ENCODE assay signal across 11 cellular contexts in genomic region chr7:50166997-50167961, GRCh38.
DNase-seq lines count a peak whose midpoint lies in the region; ATAC-seq and TF ChIP-seq lines count a peak whose summit lies in the region.
"Had no signal": no experiment of that assay in that cellular context is flagged by ENCODE, and none has a peak within 500 bp of the region (broad histone marks: within the 10 kb centered on the region; RNA-seq: fewer than 3 reads in every experiment).

No MANE protein-coding gene starts in this region.

- H2AFZ ChIP-seq in OCI-LY3 (ENCODE audit: low read depth, low read length) = peak overlapping the region; percentile 95

- H3K4me2 ChIP-seq in OCI-LY3 (ENCODE audit: low read length) = peak overlapping the region; percentile 48

- no peaks in the 10 kb centered on the region for H3K79me2 ChIP-seq in OCI-LY3 (ENCODE audit: low read length)

- no peaks in the 10 kb centered on the region for H3K27me3 Mint-ChIP-seq in naive B cell

- H3K9me3 ChIP-seq in OCI-LY3 (ENCODE audit: insufficient read depth, low read length) = no peaks in the 10 kb centered on the region
- H3K9me3 ChIP-seq: adrenal gland had no signal

- H3K27ac Mint-ChIP-seq in naive B cell = peak overlapping the region; percentile 67 to 91 (median 78)
- H3K27ac Mint-ChIP-seq: nephron had no signal

- H3K9me3 Mint-ChIP-seq in naive B cell = no peaks in the 10 kb centered on the region
- H3K9me3 Mint-ChIP-seq: nephron had no signal

- no peak for DNase-seq in naive B cell
- no peak for DNase-seq in left lobe of liver (ENCODE audit: low spot score)
- DNase-seq in GM13977 (ENCODE audit: low spot score) = no peak
- no peak for DNase-seq in stimulated activated CD4-positive, alpha-beta T cell treated with anti-CD3 and anti-CD28 coated beads, Interleukin-4, amount 100 ng/mL, for 1 hour
- DNase-seq: adrenal gland; stimulated activated CD4-positive, alpha-beta T cell treated with anti-CD3 and anti-CD28 coated beads, Interleukin-15, amount 100 ng/mL, for 24 hours had no signal

- H3K4me3 ChIP-seq in OCI-LY3 (ENCODE audit: low read length) = peak overlapping the region; percentile 11; the same call in 1 of the 2 replicates
- H3K4me3 ChIP-seq: adrenal gland had no signal

- ATAC-seq in GM18858 (IDR thresholded peaks at IDR 0.05; ENCODE audit: unreplicated experiment) = peak; percentile 38
- peak; percentile 46 for ATAC-seq in GM21825 (IDR thresholded peaks at IDR 0.05; ENCODE audit: unreplicated experiment)
- peak; percentile 73 to 83 for ATAC-seq in naive B cell (ENCODE audit: low read depth in 2 of 2)
- no peak for ATAC-seq in HG02981 (IDR thresholded peaks at IDR 0.05; ENCODE audit: unreplicated experiment)
- ATAC-seq in left lobe of liver = no peak

- no peaks in the 10 kb centered on the region for H3K36me3 ChIP-seq in OCI-LY3 (replicated peaks; ENCODE audit: low read depth, low read length)
- H3K36me3 ChIP-seq: adrenal gland had no signal

- H3K4me3 Mint-ChIP-seq in naive B cell = peak overlapping the region in 7 of 8 donors; percentile 18 to 81 (median 48)
- H3K4me3 Mint-ChIP-seq: nephron had no signal

- no peaks in the 10 kb centered on the region for H3K36me3 Mint-ChIP-seq in naive B cell

- H3K4me1 ChIP-seq in OCI-LY3 (ENCODE audit: low read length) = peaks cover 32% of the 10 kb centered on the region
- H3K4me1 ChIP-seq: adrenal gland had no signal

- TF ChIP-seq CTCF in OCI-LY3 (IDR thresholded peaks at IDR 0.05; ENCODE audit: low read depth, low read length) = no peak
- no peak for TF ChIP-seq CTCF in GM13977 (IDR thresholded peaks at IDR 0.05; ENCODE audit: extremely low read depth, insufficient read depth, missing control alignments)

- in situ Hi-C loops in GM13977 (cut with MboI; ENCODE audit: low pct_unique_long_range_greater_than_20kb, low sequenced_read_pairs, unreplicated experiment) = no loop called here

- H3K9ac ChIP-seq in OCI-LY3 (ENCODE audit: low read length) = peak overlapping the region; percentile 42

- H3K4me1 Mint-ChIP-seq in naive B cell = peaks cover 31 to 41% (median 38%) of the 10 kb centered on the region in 3 donors
- H3K4me1 Mint-ChIP-seq: nephron had no signal

- H3K27ac ChIP-seq in OCI-LY3 (ENCODE audit: low read length) = peak overlapping the region; percentile 43
- H3K27ac ChIP-seq: adrenal gland had no signal

- no peaks in the 10 kb centered on the region for H4K20me1 ChIP-seq in OCI-LY3 (ENCODE audit: insufficient read depth, low read length)

- no peaks in the 10 kb centered on the region for H3K27me3 ChIP-seq in OCI-LY3 (ENCODE audit: low read depth, low read length)
- H3K27me3 ChIP-seq: adrenal gland had no signal

Comparison
In these comparisons a context has a peak if more than half of its experiments do, and no peak if none do; other contexts are left out.
1. ATAC-seq: peak in GM18858 (single experiment), GM21825 (single experiment) and naive B cell (2 of 2); none in HG02981 (single experiment) and left lobe of liver (single experiment).